Comparison of ENCODE assay signal across 22 cellular contexts in the genomic region with DNA sequence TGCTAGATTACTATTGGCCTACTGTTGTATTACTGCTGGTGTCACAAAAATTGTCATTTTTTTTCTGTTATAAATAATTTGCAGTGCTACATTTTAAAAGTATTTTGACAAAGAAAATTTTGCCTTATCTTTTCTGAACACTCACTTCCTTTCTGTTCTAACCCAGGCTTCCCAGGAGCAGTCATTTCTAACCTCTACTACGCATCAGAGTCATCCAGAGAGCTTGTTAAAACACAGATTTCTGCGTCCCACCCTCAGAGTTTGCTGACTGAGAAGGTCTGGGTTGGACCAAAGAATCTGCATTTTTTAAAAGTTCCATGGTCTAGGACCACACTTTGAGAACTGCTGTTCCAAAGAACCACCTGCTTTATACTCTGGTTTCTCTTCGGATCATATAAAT.
"Had no signal": no experiment of that assay in that cellular context is flagged by ENCODE, and none has a peak within 500 bp of the region (broad histone marks: within the 10 kb centered on the region; RNA-seq: fewer than 3 reads in every experiment).

No MANE protein-coding gene starts in this region.

- H3K27me3 Mint-ChIP-seq: activated naive CD4-positive, alpha-beta T cell treated with anti-CD3 and anti-CD28 coated beads, Interleukin-2, amount 50 U/mL, for 24 hours; brain had no signal

- H3K4me3 Mint-ChIP-seq: activated naive CD4-positive, alpha-beta T cell treated with anti-CD3 and anti-CD28 coated beads, Interleukin-2, amount 50 U/mL, for 24 hours; brain; naive thymus-derived CD8-positive, alpha-beta T cell; type B pancreatic cell had no signal

- DNase-seq: activated CD4-positive, CD25-positive, alpha-beta regulatory T cell treated with anti-CD3 and anti-CD28 coated beads, Interleukin-2, amount 50 U/mL, for 72 hours; activated gamma-delta T cell treated with Interleukin-2 at 50 U/mL for 16 hours; activated T-cell treated with anti-CD3 and anti-CD28 coated beads, Interleukin-2, amount 50 U/mL, for 1 hour; anterior cingulate cortex; effector memory CD4-positive, alpha-beta T cell; foreskin melanocyte; hippocampal formation; left lung; naive thymus-derived CD8-positive, alpha-beta T cell; ovary; stimulated activated CD4-positive, alpha-beta T cell treated with anti-CD3 and anti-CD28 coated beads, Interleukin-2, amount 100 ng/mL, for 48 hours; stimulated activated CD8-positive, alpha-beta memory T cell treated with anti-CD3 and anti-CD28 coated beads, Interleukin-4, amount 100 ng/mL, for 48 hours; stimulated activated naive CD4-positive, alpha-beta T cell had no signal

- H3K27ac ChIP-seq: left lung, ovary, prostate gland, vagina, VCaP had no signal

- H3K36me3 ChIP-seq: left lung, ovary, prostate gland, thoracic aorta, vagina had no signal

- H3K4me1 Mint-ChIP-seq: activated naive CD4-positive, alpha-beta T cell treated with anti-CD3 and anti-CD28 coated beads, Interleukin-2, amount 50 U/mL, for 24 hours; naive thymus-derived CD8-positive, alpha-beta T cell had no signal

- H3K9me3 ChIP-seq: left lung, ovary, prostate gland, thoracic aorta, vagina had no signal

- H3K27ac Mint-ChIP-seq: activated naive CD4-positive, alpha-beta T cell treated with anti-CD3 and anti-CD28 coated beads, Interleukin-2, amount 50 U/mL, for 24 hours; naive thymus-derived CD8-positive, alpha-beta T cell; type B pancreatic cell had no signal

- H3K4me3 ChIP-seq: left lung, lung, ovary, prostate gland, thoracic aorta, vagina had no signal

- H3K27me3 ChIP-seq: left lung, ovary, vagina had no signal

- H3K4me1 ChIP-seq: left lung, prostate gland, vagina had no signal

- ATAC-seq: esophagus mucosa; naive thymus-derived CD8-positive, alpha-beta T cell had no signal
